ENCODE assay signal across 9 cellular contexts in the genomic region with DNA sequence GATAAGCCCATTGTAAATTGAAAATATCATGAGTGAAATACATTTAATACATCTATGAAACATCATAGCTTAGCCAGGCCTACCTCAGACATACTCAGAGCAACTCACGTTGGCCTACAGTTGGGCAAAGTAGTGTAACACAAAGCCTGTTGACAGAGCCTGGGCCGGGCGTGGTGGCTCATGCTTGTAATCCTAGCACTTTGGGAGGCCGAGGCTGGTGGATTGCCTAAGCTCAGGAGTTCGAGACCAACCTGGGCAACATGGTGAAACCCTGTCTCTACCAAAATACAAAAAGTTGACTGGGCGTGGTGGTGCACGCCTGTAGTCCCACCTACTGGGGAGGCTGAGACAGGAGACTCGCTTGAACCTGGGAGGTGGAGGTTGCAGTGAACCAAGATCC. TPM values are rescaled to one million over a fixed set of nuclear protein-coding genes. Genes with fewer than 3 reads are reported as not detected.
"Had no signal": no experiment of that assay in that cellular context is flagged by ENCODE, and none has a peak within 500 bp of the region (broad histone marks: within the 10 kb centered on the region; RNA-seq: fewer than 3 reads in every experiment).

No MANE protein-coding gene starts in this region.

RNA-seq across cellular contexts. Expression of gene STARD6, which starts 58.7 kb away (rescaled TPM):
- total RNA-seq: OCI-LY7, PC-3, PC-9, Peyer's patch, Right ventricle myocardium inferior, Right ventricle myocardium superior, SJCRH30, SK-MEL-5 had no signal
- polyA plus RNA-seq: SK-N-SH had no signal
